20 cellular contexts compared by ENCODE assay signal in genomic region chr5:33277061-33277460, GRCh38.
"Had no signal": no experiment of that assay in that cellular context is flagged by ENCODE, and none has a peak within 500 bp of the region (broad histone marks: within the 10 kb centered on the region; RNA-seq: fewer than 3 reads in every experiment).

No MANE protein-coding gene starts in this region.

- H3K4me1 Mint-ChIP-seq: activated CD4-positive, alpha-beta memory T cell treated with anti-CD3 and anti-CD28 coated beads, Interleukin-2, amount 10 ng/mL, durations not matched to agents 7 days and 5 days; activated CD8-positive, alpha-beta memory T cell treated with anti-CD3 and anti-CD28 coated beads, Interleukin-2, amount 10 ng/mL, durations not matched to agents 7 days and 5 days; activated naive CD8-positive, alpha-beta T cell treated with anti-CD3 and anti-CD28 coated beads, Interleukin-2, amount 10 ng/mL, durations not matched to agents 7 days and 5 days; activated T-helper 17 cell treated with anti-CD3 and anti-CD28 coated beads, Interleukin-2, amount 50 U/mL, for 72 hours; nephron progenitor cell had no signal

- H3K9me3 ChIP-seq: colonic mucosa, esophagus muscularis mucosa, tibial nerve had no signal

- H3K4me3 ChIP-seq: colonic mucosa, esophagus muscularis mucosa, tibial nerve had no signal

- FAIRE-seq: urothelium cell line had no signal

- DNase-seq: activated CD4-positive, alpha-beta memory T cell treated with anti-CD3 and anti-CD28 coated beads, Interleukin-2, amount 10 ng/mL, durations not matched to agents 7 days and 5 days; activated CD4-positive, alpha-beta T cell treated with anti-CD3 and anti-CD28 coated beads for 48 hours; activated CD4-positive, CD25-positive, alpha-beta regulatory T cell; activated CD8-positive, alpha-beta memory T cell treated with anti-CD3 and anti-CD28 coated beads, Interleukin-2, amount 10 ng/mL, durations not matched to agents 7 days and 5 days; activated naive CD4-positive, alpha-beta T cell treated with Interleukin-2 at 50 U/mL for 16 hours; activated naive CD8-positive, alpha-beta T cell treated with anti-CD3 and anti-CD28 coated beads, Interleukin-2, amount 10 ng/mL, durations not matched to agents 7 days and 5 days; brain microvascular endothelial cell; central memory CD4-positive, alpha-beta T cell; colonic mucosa; nephron progenitor cell; occipital lobe; retina; stimulated activated CD4-positive, alpha-beta T cell treated with anti-CD3 and anti-CD28 coated beads, Interleukin-2, amount 100 ng/mL, for 24 hours; stimulated activated naive CD4-positive, alpha-beta T cell treated with Interleukin-2 at 50 U/mL for 16 hours; T-helper 1 cell; T-helper 9 cell had no signal

- H3K9me3 Mint-ChIP-seq: activated CD4-positive, alpha-beta memory T cell treated with anti-CD3 and anti-CD28 coated beads, Interleukin-2, amount 10 ng/mL, durations not matched to agents 7 days and 5 days; activated naive CD8-positive, alpha-beta T cell treated with anti-CD3 and anti-CD28 coated beads, Interleukin-2, amount 10 ng/mL, durations not matched to agents 7 days and 5 days; activated T-helper 17 cell treated with anti-CD3 and anti-CD28 coated beads, Interleukin-2, amount 50 U/mL, for 72 hours; nephron progenitor cell had no signal

- H3K27ac Mint-ChIP-seq: activated CD4-positive, alpha-beta memory T cell treated with anti-CD3 and anti-CD28 coated beads, Interleukin-2, amount 10 ng/mL, durations not matched to agents 7 days and 5 days; activated CD8-positive, alpha-beta memory T cell treated with anti-CD3 and anti-CD28 coated beads, Interleukin-2, amount 10 ng/mL, durations not matched to agents 7 days and 5 days; activated naive CD8-positive, alpha-beta T cell treated with anti-CD3 and anti-CD28 coated beads, Interleukin-2, amount 10 ng/mL, durations not matched to agents 7 days and 5 days; activated T-helper 17 cell treated with anti-CD3 and anti-CD28 coated beads, Interleukin-2, amount 50 U/mL, for 72 hours; nephron progenitor cell had no signal

- H3K27ac ChIP-seq: brain microvascular endothelial cell, colonic mucosa, esophagus muscularis mucosa, tibial nerve had no signal

- H3K4me1 ChIP-seq: colonic mucosa had no signal

- H3K36me3 ChIP-seq: brain microvascular endothelial cell, colonic mucosa, esophagus muscularis mucosa, tibial nerve had no signal

- H3K4me3 Mint-ChIP-seq: activated CD4-positive, alpha-beta memory T cell treated with anti-CD3 and anti-CD28 coated beads, Interleukin-2, amount 10 ng/mL, durations not matched to agents 7 days and 5 days; activated CD8-positive, alpha-beta memory T cell treated with anti-CD3 and anti-CD28 coated beads, Interleukin-2, amount 10 ng/mL, durations not matched to agents 7 days and 5 days; activated naive CD8-positive, alpha-beta T cell treated with anti-CD3 and anti-CD28 coated beads, Interleukin-2, amount 10 ng/mL, durations not matched to agents 7 days and 5 days; activated T-helper 17 cell treated with anti-CD3 and anti-CD28 coated beads, Interleukin-2, amount 50 U/mL, for 72 hours; nephron progenitor cell had no signal

- H3K27me3 ChIP-seq: brain microvascular endothelial cell, colonic mucosa, esophagus muscularis mucosa, tibial nerve had no signal

- H3K36me3 Mint-ChIP-seq: activated CD8-positive, alpha-beta memory T cell treated with anti-CD3 and anti-CD28 coated beads, Interleukin-2, amount 10 ng/mL, durations not matched to agents 7 days and 5 days; activated naive CD8-positive, alpha-beta T cell treated with anti-CD3 and anti-CD28 coated beads, Interleukin-2, amount 10 ng/mL, durations not matched to agents 7 days and 5 days had no signal

- ATAC-seq: activated CD8-positive, alpha-beta memory T cell treated with anti-CD3 and anti-CD28 coated beads, Interleukin-2, amount 10 ng/mL, durations not matched to agents 7 days and 5 days; activated T-helper 17 cell treated with anti-CD3 and anti-CD28 coated beads, Interleukin-2, amount 50 U/mL, for 72 hours had no signal

- H3K27me3 Mint-ChIP-seq: activated CD4-positive, alpha-beta memory T cell treated with anti-CD3 and anti-CD28 coated beads, Interleukin-2, amount 10 ng/mL, durations not matched to agents 7 days and 5 days; activated CD8-positive, alpha-beta memory T cell treated with anti-CD3 and anti-CD28 coated beads, Interleukin-2, amount 10 ng/mL, durations not matched to agents 7 days and 5 days; activated naive CD8-positive, alpha-beta T cell treated with anti-CD3 and anti-CD28 coated beads, Interleukin-2, amount 10 ng/mL, durations not matched to agents 7 days and 5 days; activated T-helper 17 cell treated with anti-CD3 and anti-CD28 coated beads, Interleukin-2, amount 50 U/mL, for 72 hours had no signal
